In the genomic region with DNA sequence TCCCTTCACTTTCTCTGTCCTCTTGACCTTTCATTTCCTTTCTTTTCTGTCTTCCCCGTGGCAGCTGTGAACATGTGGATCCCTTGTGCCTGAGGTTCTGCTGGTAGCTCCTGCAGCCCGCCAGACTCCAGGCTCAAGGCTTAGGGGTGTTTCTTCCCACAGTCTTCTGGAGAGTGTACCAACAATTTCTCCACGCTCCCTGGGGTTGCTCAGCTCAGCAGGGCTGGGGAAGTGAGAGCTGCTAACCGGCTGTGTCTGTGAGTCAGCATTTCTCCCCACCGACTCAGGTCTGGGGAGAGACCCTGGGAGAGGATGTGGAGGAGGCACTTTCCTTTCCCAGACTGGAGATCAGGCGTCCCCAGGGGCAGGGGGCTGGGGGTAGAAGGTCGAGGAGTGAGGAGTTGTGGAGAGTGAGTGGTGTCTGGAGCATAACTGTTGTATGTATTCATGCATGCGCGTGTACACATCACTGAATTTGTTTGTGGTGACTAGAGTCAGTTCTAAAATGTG, we compare ENCODE assay signal across 1 cellular context.
TF ChIP-seq lines count a peak whose summit lies in the region.

No MANE protein-coding gene starts in this region.

TF ChIP-seq in WTC11, 78 proteins besides CTCF, POLR2A, EP300 and RAD21 (continued from another document):
- TF ChIP-seq RELA (CRISPR knock-in tag; IDR thresholded peaks at IDR 0.05; ENCODE audit: borderline replicate concordance), result no peak
- TF ChIP-seq TEAD4 (CRISPR knock-in tag; IDR thresholded peaks at IDR 0.05), result no peak
- TF ChIP-seq SMAD4 (CRISPR knock-in tag; IDR thresholded peaks at IDR 0.05), result no peak
- no peak for TF ChIP-seq CBFB (CRISPR knock-in tag; IDR thresholded peaks at IDR 0.05; ENCODE audit: low read depth)
- TF ChIP-seq GTF2I (CRISPR knock-in tag; conservative IDR thresholded peaks at IDR 0.05), result no peak
- TF ChIP-seq, protein P1, sequence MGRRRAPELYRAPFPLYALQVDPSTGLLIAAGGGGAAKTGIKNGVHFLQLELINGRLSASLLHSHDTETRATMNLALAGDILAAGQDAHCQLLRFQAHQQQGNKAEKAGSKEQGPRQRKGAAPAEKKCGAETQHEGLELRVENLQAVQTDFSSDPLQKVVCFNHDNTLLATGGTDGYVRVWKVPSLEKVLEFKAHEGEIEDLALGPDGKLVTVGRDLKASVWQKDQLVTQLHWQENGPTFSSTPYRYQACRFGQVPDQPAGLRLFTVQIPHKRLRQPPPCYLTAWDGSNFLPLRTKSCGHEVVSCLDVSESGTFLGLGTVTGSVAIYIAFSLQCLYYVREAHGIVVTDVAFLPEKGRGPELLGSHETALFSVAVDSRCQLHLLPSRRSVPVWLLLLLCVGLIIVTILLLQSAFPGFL (CRISPR knock-in tag; IDR thresholded peaks at IDR 0.05; ENCODE audit: borderline replicate concordance), result no peak
- TF ChIP-seq ATF1 (CRISPR knock-in tag; IDR thresholded peaks at IDR 0.05), result no peak
- no peak for TF ChIP-seq HMGA2 (CRISPR knock-in tag; IDR thresholded peaks at IDR 0.05)
- TF ChIP-seq, protein P2, sequence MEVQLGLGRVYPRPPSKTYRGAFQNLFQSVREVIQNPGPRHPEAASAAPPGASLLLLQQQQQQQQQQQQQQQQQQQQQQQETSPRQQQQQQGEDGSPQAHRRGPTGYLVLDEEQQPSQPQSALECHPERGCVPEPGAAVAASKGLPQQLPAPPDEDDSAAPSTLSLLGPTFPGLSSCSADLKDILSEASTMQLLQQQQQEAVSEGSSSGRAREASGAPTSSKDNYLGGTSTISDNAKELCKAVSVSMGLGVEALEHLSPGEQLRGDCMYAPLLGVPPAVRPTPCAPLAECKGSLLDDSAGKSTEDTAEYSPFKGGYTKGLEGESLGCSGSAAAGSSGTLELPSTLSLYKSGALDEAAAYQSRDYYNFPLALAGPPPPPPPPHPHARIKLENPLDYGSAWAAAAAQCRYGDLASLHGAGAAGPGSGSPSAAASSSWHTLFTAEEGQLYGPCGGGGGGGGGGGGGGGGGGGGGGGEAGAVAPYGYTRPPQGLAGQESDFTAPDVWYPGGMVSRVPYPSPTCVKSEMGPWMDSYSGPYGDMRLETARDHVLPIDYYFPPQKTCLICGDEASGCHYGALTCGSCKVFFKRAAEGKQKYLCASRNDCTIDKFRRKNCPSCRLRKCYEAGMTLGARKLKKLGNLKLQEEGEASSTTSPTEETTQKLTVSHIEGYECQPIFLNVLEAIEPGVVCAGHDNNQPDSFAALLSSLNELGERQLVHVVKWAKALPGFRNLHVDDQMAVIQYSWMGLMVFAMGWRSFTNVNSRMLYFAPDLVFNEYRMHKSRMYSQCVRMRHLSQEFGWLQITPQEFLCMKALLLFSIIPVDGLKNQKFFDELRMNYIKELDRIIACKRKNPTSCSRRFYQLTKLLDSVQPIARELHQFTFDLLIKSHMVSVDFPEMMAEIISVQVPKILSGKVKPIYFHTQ (CRISPR knock-in tag; IDR thresholded peaks at IDR 0.05), result no peak
- TF ChIP-seq, protein P3, sequence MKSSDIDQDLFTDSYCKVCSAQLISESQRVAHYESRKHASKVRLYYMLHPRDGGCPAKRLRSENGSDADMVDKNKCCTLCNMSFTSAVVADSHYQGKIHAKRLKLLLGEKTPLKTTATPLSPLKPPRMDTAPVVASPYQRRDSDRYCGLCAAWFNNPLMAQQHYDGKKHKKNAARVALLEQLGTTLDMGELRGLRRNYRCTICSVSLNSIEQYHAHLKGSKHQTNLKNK (CRISPR knock-in tag; IDR thresholded peaks at IDR 0.05), result no peak
- no peak for TF ChIP-seq ZNF317 (CRISPR knock-in tag; IDR thresholded peaks at IDR 0.05; ENCODE audit: borderline replicate concordance, low read depth)
- TF ChIP-seq, protein P4, sequence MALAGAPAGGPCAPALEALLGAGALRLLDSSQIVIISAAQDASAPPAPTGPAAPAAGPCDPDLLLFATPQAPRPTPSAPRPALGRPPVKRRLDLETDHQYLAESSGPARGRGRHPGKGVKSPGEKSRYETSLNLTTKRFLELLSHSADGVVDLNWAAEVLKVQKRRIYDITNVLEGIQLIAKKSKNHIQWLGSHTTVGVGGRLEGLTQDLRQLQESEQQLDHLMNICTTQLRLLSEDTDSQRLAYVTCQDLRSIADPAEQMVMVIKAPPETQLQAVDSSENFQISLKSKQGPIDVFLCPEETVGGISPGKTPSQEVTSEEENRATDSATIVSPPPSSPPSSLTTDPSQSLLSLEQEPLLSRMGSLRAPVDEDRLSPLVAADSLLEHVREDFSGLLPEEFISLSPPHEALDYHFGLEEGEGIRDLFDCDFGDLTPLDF (CRISPR knock-in tag; IDR thresholded peaks at IDR 0.05), result no peak
- TF ChIP-seq, protein P5, sequence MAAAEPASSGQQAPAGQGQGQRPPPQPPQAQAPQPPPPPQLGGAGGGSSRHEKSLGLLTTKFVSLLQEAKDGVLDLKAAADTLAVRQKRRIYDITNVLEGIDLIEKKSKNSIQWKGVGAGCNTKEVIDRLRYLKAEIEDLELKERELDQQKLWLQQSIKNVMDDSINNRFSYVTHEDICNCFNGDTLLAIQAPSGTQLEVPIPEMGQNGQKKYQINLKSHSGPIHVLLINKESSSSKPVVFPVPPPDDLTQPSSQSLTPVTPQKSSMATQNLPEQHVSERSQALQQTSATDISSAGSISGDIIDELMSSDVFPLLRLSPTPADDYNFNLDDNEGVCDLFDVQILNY (CRISPR knock-in tag; IDR thresholded peaks at IDR 0.05), result no peak
- TF ChIP-seq, protein P6, sequence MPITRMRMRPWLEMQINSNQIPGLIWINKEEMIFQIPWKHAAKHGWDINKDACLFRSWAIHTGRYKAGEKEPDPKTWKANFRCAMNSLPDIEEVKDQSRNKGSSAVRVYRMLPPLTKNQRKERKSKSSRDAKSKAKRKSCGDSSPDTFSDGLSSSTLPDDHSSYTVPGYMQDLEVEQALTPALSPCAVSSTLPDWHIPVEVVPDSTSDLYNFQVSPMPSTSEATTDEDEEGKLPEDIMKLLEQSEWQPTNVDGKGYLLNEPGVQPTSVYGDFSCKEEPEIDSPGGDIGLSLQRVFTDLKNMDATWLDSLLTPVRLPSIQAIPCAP (CRISPR knock-in tag; IDR thresholded peaks at IDR 0.05), result no peak
- TF ChIP-seq, protein P7, sequence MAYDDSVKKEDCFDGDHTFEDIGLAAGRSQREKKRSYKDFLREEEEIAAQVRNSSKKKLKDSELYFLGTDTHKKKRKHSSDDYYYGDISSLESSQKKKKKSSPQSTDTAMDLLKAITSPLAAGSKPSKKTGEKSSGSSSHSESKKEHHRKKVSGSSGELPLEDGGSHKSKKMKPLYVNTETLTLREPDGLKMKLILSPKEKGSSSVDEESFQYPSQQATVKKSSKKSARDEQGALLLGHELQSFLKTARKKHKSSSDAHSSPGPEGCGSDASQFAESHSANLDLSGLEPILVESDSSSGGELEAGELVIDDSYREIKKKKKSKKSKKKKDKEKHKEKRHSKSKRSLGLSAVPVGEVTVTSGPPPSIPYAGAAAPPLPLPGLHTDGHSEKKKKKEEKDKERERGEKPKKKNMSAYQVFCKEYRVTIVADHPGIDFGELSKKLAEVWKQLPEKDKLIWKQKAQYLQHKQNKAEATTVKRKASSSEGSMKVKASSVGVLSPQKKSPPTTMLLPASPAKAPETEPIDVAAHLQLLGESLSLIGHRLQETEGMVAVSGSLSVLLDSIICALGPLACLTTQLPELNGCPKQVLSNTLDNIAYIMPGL (CRISPR knock-in tag; IDR thresholded peaks at IDR 0.05), result 0 out of 2 replicates have a peak, but pooled peaks have one; percentile 47
- no peak for TF ChIP-seq GRHL2 (CRISPR knock-in tag; IDR thresholded peaks at IDR 0.05; ENCODE audit: insufficient replicate concordance, severe bottlenecking)
- TF ChIP-seq GABPB1 (CRISPR knock-in tag; IDR thresholded peaks at IDR 0.05), result no peak
- TF ChIP-seq, protein P8, sequence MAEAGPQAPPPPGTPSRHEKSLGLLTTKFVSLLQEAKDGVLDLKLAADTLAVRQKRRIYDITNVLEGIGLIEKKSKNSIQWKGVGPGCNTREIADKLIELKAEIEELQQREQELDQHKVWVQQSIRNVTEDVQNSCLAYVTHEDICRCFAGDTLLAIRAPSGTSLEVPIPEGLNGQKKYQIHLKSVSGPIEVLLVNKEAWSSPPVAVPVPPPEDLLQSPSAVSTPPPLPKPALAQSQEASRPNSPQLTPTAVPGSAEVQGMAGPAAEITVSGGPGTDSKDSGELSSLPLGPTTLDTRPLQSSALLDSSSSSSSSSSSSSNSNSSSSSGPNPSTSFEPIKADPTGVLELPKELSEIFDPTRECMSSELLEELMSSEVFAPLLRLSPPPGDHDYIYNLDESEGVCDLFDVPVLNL (CRISPR knock-in tag; IDR thresholded peaks at IDR 0.05; ENCODE audit: borderline replicate concordance, low read depth), result no peak
- TF ChIP-seq, protein P9, sequence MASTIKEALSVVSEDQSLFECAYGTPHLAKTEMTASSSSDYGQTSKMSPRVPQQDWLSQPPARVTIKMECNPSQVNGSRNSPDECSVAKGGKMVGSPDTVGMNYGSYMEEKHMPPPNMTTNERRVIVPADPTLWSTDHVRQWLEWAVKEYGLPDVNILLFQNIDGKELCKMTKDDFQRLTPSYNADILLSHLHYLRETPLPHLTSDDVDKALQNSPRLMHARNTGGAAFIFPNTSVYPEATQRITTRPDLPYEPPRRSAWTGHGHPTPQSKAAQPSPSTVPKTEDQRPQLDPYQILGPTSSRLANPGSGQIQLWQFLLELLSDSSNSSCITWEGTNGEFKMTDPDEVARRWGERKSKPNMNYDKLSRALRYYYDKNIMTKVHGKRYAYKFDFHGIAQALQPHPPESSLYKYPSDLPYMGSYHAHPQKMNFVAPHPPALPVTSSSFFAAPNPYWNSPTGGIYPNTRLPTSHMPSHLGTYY (CRISPR knock-in tag; IDR thresholded peaks at IDR 0.05), result no peak
- no peak for TF ChIP-seq FOXJ3 (CRISPR knock-in tag; IDR thresholded peaks at IDR 0.05; ENCODE audit: borderline replicate concordance)
- TF ChIP-seq NR3C1 (CRISPR knock-in tag; conservative IDR thresholded peaks at IDR 0.05; ENCODE audit: low read depth), result no peak
- TF ChIP-seq, protein P10, sequence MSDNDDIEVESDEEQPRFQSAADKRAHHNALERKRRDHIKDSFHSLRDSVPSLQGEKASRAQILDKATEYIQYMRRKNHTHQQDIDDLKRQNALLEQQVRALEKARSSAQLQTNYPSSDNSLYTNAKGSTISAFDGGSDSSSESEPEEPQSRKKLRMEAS (CRISPR knock-in tag; IDR thresholded peaks at IDR 0.05), result 0 out of 2 replicates have a peak, but pooled peaks have one; percentile 26
- no peak for TF ChIP-seq JAZF1 (CRISPR knock-in tag; IDR thresholded peaks at IDR 0.05)
- TF ChIP-seq ELF4 (CRISPR knock-in tag; IDR thresholded peaks at IDR 0.05; ENCODE audit: low read depth), result no peak
- TF ChIP-seq ZNF423 (CRISPR knock-in tag; IDR thresholded peaks at IDR 0.05), result no peak
- TF ChIP-seq NFE2L1 (CRISPR knock-in tag; IDR thresholded peaks at IDR 0.05), result peak; percentile 97
- no peak for TF ChIP-seq NR2C2 (CRISPR knock-in tag; IDR thresholded peaks at IDR 0.05)
